ENCODE assay signal across 15 cellular contexts in the genomic region with DNA sequence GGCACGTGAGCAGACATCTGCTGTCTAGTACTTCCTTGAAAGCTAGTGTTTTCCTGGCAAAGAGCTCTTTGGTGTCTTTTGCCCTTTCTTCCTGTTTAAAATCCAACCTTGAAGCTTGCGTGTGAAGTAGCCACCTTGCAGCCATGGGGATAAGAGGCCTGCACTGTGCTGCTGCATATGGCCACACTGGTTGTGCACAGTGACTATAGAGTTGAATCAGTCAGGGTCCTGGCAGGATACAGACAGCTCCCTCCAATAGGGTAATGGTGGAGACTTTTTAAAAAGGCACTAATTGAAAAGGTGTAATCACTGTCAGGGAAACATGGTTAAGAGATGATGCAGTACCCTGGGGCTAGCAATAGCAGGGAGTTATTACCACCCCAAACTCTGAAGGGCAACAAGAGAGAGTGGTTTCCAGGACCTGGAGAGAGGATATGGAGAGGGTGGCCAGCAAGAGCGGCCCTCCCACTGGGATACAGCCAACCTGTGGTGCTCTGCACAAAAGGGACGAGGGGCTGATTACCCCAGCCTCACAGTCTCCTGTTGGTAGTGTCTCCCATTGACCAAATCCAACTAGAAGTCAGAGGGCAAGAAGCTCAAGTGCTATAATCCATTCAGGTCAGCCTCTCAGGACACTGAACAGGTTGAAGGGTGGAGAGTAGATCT.
"Had no signal": no experiment of that assay in that cellular context is flagged by ENCODE, and none has a peak within 500 bp of the region (broad histone marks: within the 10 kb centered on the region; RNA-seq: fewer than 3 reads in every experiment).

No MANE protein-coding gene starts in this region.

- H3K4me3 Mint-ChIP-seq: activated T-helper 1 cell treated with anti-CD3 and anti-CD28 coated beads, Interleukin-12 subunit alpha, Interleukin-12 subunit beta, Interleukin-2, Interleukin-4 antibody, amounts not matched to agents 30 ng/mL and 10 ng/mL and 1 ng/mL, durations not matched to agents 14 hours and 24 hours and 36 hours; central memory CD8-positive, alpha-beta T cell; T-helper 2 cell treated with Interferon-gamma antibody and Interleukin-4, amounts not matched to agents 5 μg/mL and 100 μg/mL, for 36 hours had no signal

- DNase-seq: activated CD4-positive, alpha-beta T cell treated with anti-CD3 and anti-CD28 coated beads, Interleukin-2, amount 50 U/mL, for 1 hour; anterior cingulate cortex; brain microvascular endothelial cell; effector CD4-positive, alpha-beta T cell; glutamatergic neuron; left colon; lower lobe of right lung; midbrain; pancreas; stimulated activated CD4-positive, alpha-beta T cell treated with anti-CD3 and anti-CD28 coated beads, Interleukin-1b, Interleukin-23, amount 100 ng/mL, for 48 hours had no signal

- H3K27ac Mint-ChIP-seq: activated T-helper 1 cell treated with anti-CD3 and anti-CD28 coated beads, Interleukin-12 subunit alpha, Interleukin-12 subunit beta, Interleukin-2, Interleukin-4 antibody, amounts not matched to agents 30 ng/mL and 10 ng/mL and 1 ng/mL, durations not matched to agents 14 hours and 24 hours and 36 hours; T-helper 2 cell treated with Interferon-gamma antibody and Interleukin-4, amounts not matched to agents 5 μg/mL and 100 μg/mL, for 36 hours had no signal

- H3K4me1 Mint-ChIP-seq: central memory CD8-positive, alpha-beta T cell had no signal

- H3K27me3 ChIP-seq: brain microvascular endothelial cell, pancreas had no signal

- ATAC-seq: activated CD4-positive, CD25-positive, alpha-beta regulatory T cell treated with anti-CD3 and anti-CD28 coated beads, Interleukin-2, amount 50 U/mL, for 24 hours had no signal

- H3K4me3 ChIP-seq: coronary artery, lower lobe of right lung, pancreas had no signal

- H3K27ac ChIP-seq: brain microvascular endothelial cell, coronary artery, lower lobe of right lung had no signal

- H3K36me3 ChIP-seq: brain microvascular endothelial cell, lower lobe of right lung, pancreas had no signal

- FAIRE-seq: pancreas had no signal

- H3K9me3 ChIP-seq: lower lobe of right lung, pancreas had no signal

- H3K9me3 Mint-ChIP-seq: activated T-helper 1 cell treated with anti-CD3 and anti-CD28 coated beads, Interleukin-12 subunit alpha, Interleukin-12 subunit beta, Interleukin-2, Interleukin-4 antibody, amounts not matched to agents 30 ng/mL and 10 ng/mL and 1 ng/mL, durations not matched to agents 14 hours and 24 hours and 36 hours; central memory CD8-positive, alpha-beta T cell; T-helper 2 cell treated with Interferon-gamma antibody and Interleukin-4, amounts not matched to agents 5 μg/mL and 100 μg/mL, for 36 hours had no signal
